12 cellular contexts compared by ENCODE assay signal in the genomic region with DNA sequence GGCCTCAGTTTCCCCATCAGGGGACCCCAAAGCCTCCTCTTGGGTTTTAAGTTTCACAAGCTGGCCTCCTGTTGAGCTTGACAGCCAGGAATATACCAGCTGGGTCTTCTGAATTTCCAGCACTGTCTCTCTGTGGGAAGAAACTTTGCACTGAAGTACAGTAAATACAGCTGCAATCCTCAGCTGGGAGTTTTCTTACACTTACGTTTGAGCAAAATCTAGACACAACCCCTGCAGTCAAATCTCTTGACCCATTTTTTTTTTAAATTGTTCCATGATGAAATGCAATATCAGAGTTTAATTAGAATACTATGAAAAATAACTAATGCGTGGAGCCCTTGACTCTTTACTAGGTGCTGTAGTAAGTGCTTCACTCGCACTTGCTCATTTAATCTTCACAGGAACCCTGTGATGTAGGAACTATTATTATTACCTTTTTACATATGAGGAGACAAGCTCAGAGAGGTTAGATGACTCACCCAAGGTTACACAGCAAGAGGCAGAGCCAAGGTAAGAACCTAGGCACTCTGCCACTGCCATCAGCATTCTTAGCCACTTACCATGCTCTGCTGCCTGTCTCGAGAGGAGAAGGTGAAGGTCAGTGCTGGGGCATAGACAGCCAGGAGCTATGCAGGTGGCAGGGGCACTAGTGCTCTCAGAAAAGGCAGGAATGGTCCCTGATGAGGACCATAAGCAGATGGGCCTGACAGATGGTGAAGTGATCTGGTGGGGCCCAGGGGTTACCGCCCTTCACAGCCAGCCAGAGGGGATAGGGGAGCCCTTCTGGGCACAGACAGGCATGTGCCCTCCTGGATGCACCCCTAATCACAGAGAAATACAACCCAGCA. TPM values are rescaled to one million over a fixed set of nuclear protein-coding genes. Genes with fewer than 3 reads are reported as not detected.
A peak's percentile ranks its signal among the peaks of the same experiment; 100 is the strongest.
DNase-seq lines count a peak whose midpoint lies in the region; ATAC-seq, FAIRE-seq and TF ChIP-seq lines count a peak whose summit lies in the region.
"Had no signal": no experiment of that assay in that cellular context is flagged by ENCODE, and none has a peak within 500 bp of the region (broad histone marks: within the 10 kb centered on the region; RNA-seq: fewer than 3 reads in every experiment).

No MANE protein-coding gene starts in this region.

- no peak overlapping the region for H3K27ac Mint-ChIP-seq in T-helper 2 cell treated with Interferon-gamma antibody and Interleukin-4, amounts not matched to agents 5 μg/mL and 100 μg/mL, for 36 hours

- POLR2A ChIA-PET in HepG2 (lab: Yijun Ruan, JAX): no interaction called here

- no peak for TF ChIP-seq EP300 in HepG2 (IDR thresholded peaks at IDR 0.05; ENCODE audit: low read depth in 2 of 2, low read length in 2 of 2)
- TF ChIP-seq EP300 in HepG2 (CRISPR knock-in tag; IDR thresholded peaks at IDR 0.05; ENCODE audit: borderline replicate concordance): no peak

- peak overlapping the region; percentile 81 for H3K27ac ChIP-seq in caudate nucleus (ENCODE audit: low read depth, low read length)
- H3K27ac ChIP-seq in HepG2 (ENCODE audit: extremely low read length, insufficient read depth, low read length): no peak overlapping the region
- peak overlapping the region; percentile 90 to 94 for H3K27ac ChIP-seq in thoracic aorta

- WGBS in HepG2 (ENCODE audit: low lambda C conversion rate): 21% methylated on average over 5 of the region's 5 CpGs

- H3K27me3 Mint-ChIP-seq in T-helper 2 cell treated with Interferon-gamma antibody and Interleukin-4, amounts not matched to agents 5 μg/mL and 100 μg/mL, for 36 hours (ENCODE audit: low read depth): peaks cover 6% of the 10 kb centered on the region

- in situ Hi-C loops in HepG2 (cut with HindIII; ENCODE audit: extremely low pct_ligation_motif_present, low pct_unique_long_range_greater_than_20kb): no loop called here

- DNase-seq in NCI-H2171 (lab: John Stamatoyannopoulos, UW): peak; percentile 88
- DNase-seq in caudate nucleus (lab: John Stamatoyannopoulos, UW): no peak
- no peak for DNase-seq in HepG2 (ENCODE audit: low spot score)
- DNase-seq in thoracic aorta (ENCODE audit: low spot score): no peak
- DNase-seq in GDM1 (lab: John Stamatoyannopoulos, UW): no peak
- no peak for DNase-seq in T-helper 2 cell treated with Interferon-gamma antibody and Interleukin-4, amounts not matched to agents 5 μg/mL and 100 μg/mL, for 36 hours (ENCODE audit: low spot score)
- DNase-seq in SHP77 treated with DMSO at 0.1 percent for 48 hours (lab: John Stamatoyannopoulos, UW): no peak
- no peak for DNase-seq in activated effector memory CD4-positive, alpha-beta T cell treated with Interleukin-2 at 50 U/mL for 16 hours
- DNase-seq: activated T-cell treated with anti-CD3 and anti-CD28 coated beads, Interleukin-2, amount 50 U/mL, for 48 hours; NK-92 treated with Interleukin-12 subunit alpha and Interleukin-12 subunit beta, amount 100 ng/mL, for 24 hours; T1000 had no signal

- no peak overlapping the region for H2AFZ ChIP-seq in HepG2 (ENCODE audit: low read length)

- no peak for FAIRE-seq in HepG2 (lab: Jason Lieb, UNC)

- ATAC-seq in HepG2: no peak
- ATAC-seq in thoracic aorta (ENCODE audit: insufficient number of reproducible peaks, low FRiP score, low read depth): no peak

- H4K20me1 ChIP-seq in HepG2 (ENCODE audit: insufficient read depth, low read length): no peaks in the 10 kb centered on the region

- peaks cover 2% of the 10 kb centered on the region for H3K36me3 Mint-ChIP-seq in T-helper 2 cell treated with Interferon-gamma antibody and Interleukin-4, amounts not matched to agents 5 μg/mL and 100 μg/mL, for 36 hours (ENCODE audit: low read depth)

- H3K36me3 ChIP-seq in HepG2 (replicated peaks in 1 of 2; ENCODE audit: control insufficient read depth in 1 of 2, insufficient read depth in 2 of 2, low read length in 2 of 2) (no peaks in the 10 kb centered on the region), thoracic aorta (no peaks in the 10 kb centered on the region)

- TF ChIP-seq CTCF in HepG2 (CRISPR knock-in tag; IDR thresholded peaks at IDR 0.05) (no peak), thoracic aorta (IDR thresholded peaks at IDR 0.05) (no peak)

- intact Hi-C loops in HepG2 (cut with micrococcal nuclease; ENCODE audit: unreplicated experiment): loop anchor here (10.0 kb wide), 2 partner anchors 105 to 135 kb away; a partner anchor contains a TSS

- peaks cover 12% of the 10 kb centered on the region for H3K4me1 ChIP-seq in HepG2 (ENCODE audit: insufficient read depth, low read length)
- H3K4me1 ChIP-seq in thoracic aorta (ENCODE audit: control insufficient read depth in 1 of 2, low read depth in 2 of 2): peaks cover 33 to 69% of the 10 kb centered on the region in 2 donors

- H3K4me1 Mint-ChIP-seq in T-helper 2 cell treated with Interferon-gamma antibody and Interleukin-4, amounts not matched to agents 5 μg/mL and 100 μg/mL, for 36 hours (ENCODE audit: low read depth): peaks cover 9% of the 10 kb centered on the region

- BruUV-seq in HepG2 (replicated peaks; lab: Mats Ljungman, UMichigan): no TSS peak

- no peak overlapping the region for H3K4me2 ChIP-seq in HepG2 (ENCODE audit: low read depth, low read length)

- H3K4me3 ChIP-seq in HepG2 (replicated peaks in 1 of 3; ENCODE audit: insufficient read depth in 1 of 3, low read depth in 2 of 3, low read length in 3 of 3): no peak overlapping the region
- no peak overlapping the region for H3K4me3 ChIP-seq in thoracic aorta

- no peak overlapping the region for H3K4me3 Mint-ChIP-seq in T-helper 2 cell treated with Interferon-gamma antibody and Interleukin-4, amounts not matched to agents 5 μg/mL and 100 μg/mL, for 36 hours
- H3K4me3 Mint-ChIP-seq: neural crest cell had no signal

- H3K9me3 ChIP-seq in HepG2 (ENCODE audit: low read length) (no peaks in the 10 kb centered on the region), thoracic aorta (no peaks in the 10 kb centered on the region)

- no peaks in the 10 kb centered on the region for H3K79me2 ChIP-seq in HepG2 (ENCODE audit: insufficient read depth, low read length)

- H3K9ac ChIP-seq in HepG2 (ENCODE audit: insufficient read depth, low read depth, low read length): no peak overlapping the region

- CTCF ChIA-PET in HepG2 (lab: Yijun Ruan, JAX; ENCODE audit: low intra/inter-chr PET ratio, low total read pairs): no interaction called here

- no peak for TF ChIP-seq POLR2A in HepG2 (IDR thresholded peaks at IDR 0.05; ENCODE audit: insufficient read depth in 1 of 2, low read depth in 2 of 2, low read length in 2 of 2)

- no peaks in the 10 kb centered on the region for H3K9me3 Mint-ChIP-seq in T-helper 2 cell treated with Interferon-gamma antibody and Interleukin-4, amounts not matched to agents 5 μg/mL and 100 μg/mL, for 36 hours

- H3K27me3 ChIP-seq in HepG2 (ENCODE audit: control insufficient read depth in 1 of 2, insufficient read depth in 2 of 2, low read length in 2 of 2) (peaks cover 0 to 2% of the 10 kb centered on the region in 2 experiments; a peak in 2 of 5 replicates), thoracic aorta (replicated peaks; ENCODE audit: insufficient read depth) (no peaks in the 10 kb centered on the region)

- TF ChIP-seq RAD21 in HepG2 (CRISPR knock-in tag; IDR thresholded peaks at IDR 0.05): no peak

TF ChIP-seq in HepG2, 621 proteins besides CTCF, POLR2A, EP300 and RAD21:
- TF ChIP-seq ZNF768 (CRISPR knock-in tag; IDR thresholded peaks at IDR 0.05): peak; percentile 35; the same call in 1 of the 2 replicates
- no peak for TF ChIP-seq NFIC (IDR thresholded peaks at IDR 0.05; ENCODE audit: low read length)

RNA-seq across cellular contexts. Expression of a gene that starts 26.6 kb away (rescaled TPM):
- total RNA-seq in HepG2 (2016; rRNA removed; fragmentation: Illumina TruSeq; extraction: Trizol) (0.24 and 0.42 TPM in 2 replicates), thoracic aorta (10 to 100 TPM; 71.7 to 78.7 TPM)
- 0.09 and 0.30 TPM in 2 replicates for total RNA-seq in HepG2 (2016; cell fraction: cytosol; rRNA removed; fragmentation: Illumina TruSeq; extraction: Trizol; ENCODE audit: low read depth)
- total RNA-seq in HepG2 (2016; cell fraction: insoluble cytoplasmic fraction; rRNA removed; fragmentation: Illumina TruSeq; extraction: Trizol): 0.13 and 0.30 TPM in 2 replicates
- total RNA-seq in HepG2 (2016; cell fraction: membrane; rRNA removed; fragmentation: Illumina TruSeq; extraction: Trizol): 0.56 and 0.72 TPM in 2 replicates
- total RNA-seq in HepG2 (2016; cell fraction: nucleus; rRNA removed; fragmentation: Illumina TruSeq; extraction: Trizol): 1.0 and 2.3 TPM in 2 replicates
- polyA plus RNA-seq in HepG2 (2011; rRNA removed): 14.5 and 17.9 TPM in 2 replicates
- 12.3 and 15.2 TPM in 2 replicates for polyA plus RNA-seq in HepG2 (2011; cell fraction: cytosol; rRNA removed)
- 97.1 and 99.3 TPM in 2 replicates for polyA plus RNA-seq in HepG2 (2011; cell fraction: nucleus; rRNA removed)
- polyA plus RNA-seq in HepG2 (2012): 7.0 and 10.3 TPM in 2 replicates
- polyA plus RNA-seq in HepG2 (2016; cell fraction: cytosol; fragmentation: Illumina TruSeq; extraction: Trizol; ENCODE audit: low read depth): 0.44 and 0.71 TPM in 2 replicates
- polyA plus RNA-seq in HepG2 (2016; cell fraction: insoluble cytoplasmic fraction; fragmentation: Illumina TruSeq; extraction: Trizol; ENCODE audit: low read depth): 0.98 and 1.0 TPM in 2 replicates
- 0.39 and 0.88 TPM in 2 replicates for polyA plus RNA-seq in HepG2 (2016; cell fraction: membrane; fragmentation: Illumina TruSeq; extraction: Trizol; ENCODE audit: low read depth)
- polyA plus RNA-seq in HepG2 (2016; cell fraction: nucleus; fragmentation: Illumina TruSeq; extraction: Trizol; ENCODE audit: insufficient read depth, low read depth): 2.9 and 3.4 TPM in 2 replicates
- polyA minus RNA-seq in HepG2 (2011; rRNA and poly(A)+ RNA removed; ENCODE audit: low replicate concordance): 33.1 and 57.2 TPM in 2 replicates
- 6.9 and 10.2 TPM in 2 replicates for polyA minus RNA-seq in HepG2 (2011; cell fraction: cytosol; rRNA and poly(A)+ RNA removed)
- polyA minus RNA-seq in HepG2 (2011; cell fraction: nucleus; rRNA and poly(A)+ RNA removed): 15.7 and 18.6 TPM in 2 replicates

Comparison
In these comparisons a context has a peak if more than half of its experiments do, and no peak if none do; other contexts are left out.
1. RNA of a gene that starts 26.6 kb away (total RNA-seq): 71.7 to 78.7 TPM in thoracic aorta; 0.09 to 2.3 TPM in HepG2; every median in the first group is over 10 times any median in the second.